In the genomic region with DNA sequence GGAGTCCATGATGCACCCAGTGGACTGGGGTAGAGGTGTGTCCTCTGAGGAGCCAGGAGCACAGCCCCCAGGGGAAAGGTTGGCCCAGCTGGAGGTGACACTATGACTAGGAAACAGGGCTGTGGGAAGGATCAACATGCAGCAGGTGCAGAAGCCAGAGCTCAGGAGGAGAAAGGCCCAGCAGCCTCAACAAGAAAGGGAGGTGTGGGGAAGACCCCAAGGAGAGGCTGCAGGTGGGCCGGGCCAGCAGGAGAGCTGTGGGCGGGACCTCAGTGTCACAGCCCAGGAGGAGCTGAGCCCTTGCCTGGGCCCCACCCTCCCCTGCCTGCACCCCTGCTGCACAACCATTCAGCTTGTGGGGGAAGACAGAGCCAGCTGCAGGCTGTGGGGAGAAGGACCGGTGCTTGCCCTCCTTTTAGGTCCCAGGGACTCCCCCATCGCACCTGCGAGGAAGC, we compare ENCODE assay signal across 12 cellular contexts. TPM values are rescaled to one million over a fixed set of nuclear protein-coding genes. Genes with fewer than 3 reads are reported as not detected.
DNase-seq lines count a peak whose midpoint lies in the region; ATAC-seq lines count a peak whose summit lies in the region.
"Had no signal": no experiment of that assay in that cellular context is flagged by ENCODE, and none has a peak within 500 bp of the region (broad histone marks: within the 10 kb centered on the region; RNA-seq: fewer than 3 reads in every experiment).

No MANE protein-coding gene starts in this region.

- H3K27ac ChIP-seq in naive thymus-derived CD4-positive, alpha-beta T cell (ENCODE audit: low read depth, low read length), result no peak overlapping the region
- H3K27ac ChIP-seq: Peyer's patch, skin epidermis had no signal

- no peaks in the 10 kb centered on the region for H3K36me3 ChIP-seq in naive thymus-derived CD4-positive, alpha-beta T cell (ENCODE audit: control insufficient read depth in 2 of 3, insufficient read depth in 3 of 3, low read length in 3 of 3)
- H3K36me3 ChIP-seq: Peyer's patch had no signal

- intact Hi-C loops in activated CD4-positive, alpha-beta T cell treated with anti-CD3 and anti-CD28 coated beads for 36 hours (cut with DNase I, micrococcal nuclease), result no loop called here
- intact Hi-C loops in activated T-helper 2 cell treated with anti-CD3 and anti-CD28 coated beads, Interferon-gamma antibody, Interleukin-2, Interleukin-4, amounts not matched to agents 10 μg/mL and 5 μg/mL and 100 μg/mL, durations not matched to agents 14 hours and 24 hours and 36 hours (cut with micrococcal nuclease), result no loop called here
- intact Hi-C loops in sciatic nerve (cut with DNase I), result no loop called here
- intact Hi-C loops in naive thymus-derived CD4-positive, alpha-beta T cell (cut with micrococcal nuclease), result loop anchor here in 1 of 2 donors (5.0 kb wide), 1 partner anchor 41 kb away; no protein-coding TSS in a partner anchor

- H3K4me3 Mint-ChIP-seq in activated CD4-positive, alpha-beta T cell treated with anti-CD3 and anti-CD28 coated beads for 36 hours, result no peak overlapping the region
- no peak overlapping the region for H3K4me3 Mint-ChIP-seq in activated T-helper 2 cell treated with anti-CD3 and anti-CD28 coated beads, Interferon-gamma antibody, Interleukin-2, Interleukin-4, amounts not matched to agents 10 μg/mL and 5 μg/mL and 100 μg/mL, durations not matched to agents 14 hours and 24 hours and 36 hours (ENCODE audit: low read depth)
- H3K4me3 Mint-ChIP-seq in naive thymus-derived CD4-positive, alpha-beta T cell, result peak overlapping the region in 1 of 10 donors; percentile 14

- peaks cover 0 to 2% (median 0%) of the 10 kb centered on the region in 3 experiments for H3K9me3 ChIP-seq in naive thymus-derived CD4-positive, alpha-beta T cell (ENCODE audit: control insufficient read depth in 2 of 3, low read length in 3 of 3)
- H3K9me3 ChIP-seq: Peyer's patch had no signal

- ATAC-seq in activated CD4-positive, alpha-beta T cell treated with anti-CD3 and anti-CD28 coated beads for 36 hours, result peak; percentile 26
- ATAC-seq in HG02798 (IDR thresholded peaks at IDR 0.05; ENCODE audit: poor library complexity, unreplicated experiment) (peak; percentile 57), sciatic nerve (no peak)
- peak; percentile 48 for ATAC-seq in stimulated activated naive CD8-positive, alpha-beta T cell treated with anti-CD3 and anti-CD28 coated beads, Interleukin-15, Interleukin-2, amounts not matched to agents 100 U/mL and 50 U/mL, for 24 hours
- ATAC-seq in naive thymus-derived CD4-positive, alpha-beta T cell, result no peak

- H3K27ac Mint-ChIP-seq in activated CD4-positive, alpha-beta T cell treated with anti-CD3 and anti-CD28 coated beads for 36 hours, result no peak overlapping the region
- H3K27ac Mint-ChIP-seq in activated T-helper 2 cell treated with anti-CD3 and anti-CD28 coated beads, Interferon-gamma antibody, Interleukin-2, Interleukin-4, amounts not matched to agents 10 μg/mL and 5 μg/mL and 100 μg/mL, durations not matched to agents 14 hours and 24 hours and 36 hours, result no peak overlapping the region
- peak overlapping the region in 4 of 9 donors; percentile 12 to 66 (median 62) for H3K27ac Mint-ChIP-seq in naive thymus-derived CD4-positive, alpha-beta T cell

- H3K27me3 Mint-ChIP-seq in activated CD4-positive, alpha-beta T cell treated with anti-CD3 and anti-CD28 coated beads for 36 hours, result no peaks in the 10 kb centered on the region
- peaks cover 6% of the 10 kb centered on the region for H3K27me3 Mint-ChIP-seq in activated T-helper 2 cell treated with anti-CD3 and anti-CD28 coated beads, Interferon-gamma antibody, Interleukin-2, Interleukin-4, amounts not matched to agents 10 μg/mL and 5 μg/mL and 100 μg/mL, durations not matched to agents 14 hours and 24 hours and 36 hours (ENCODE audit: low read depth)
- peaks cover 0 to 8% (median 0%) of the 10 kb centered on the region in 5 donors for H3K27me3 Mint-ChIP-seq in naive thymus-derived CD4-positive, alpha-beta T cell

- peaks cover 0 to 33% of the 10 kb centered on the region in 2 donors for H3K4me1 ChIP-seq in naive thymus-derived CD4-positive, alpha-beta T cell (ENCODE audit: control insufficient read depth in 2 of 2, insufficient read depth in 2 of 2, low read length in 2 of 2)
- H3K4me1 ChIP-seq: Peyer's patch had no signal

- no peak for DNase-seq in activated CD4-positive, alpha-beta T cell treated with anti-CD3 and anti-CD28 coated beads for 36 hours
- no peak for DNase-seq in activated CD4-positive, alpha-beta T cell treated with anti-CD3 and anti-CD28 coated beads, Interleukin-2, amount 50 U/mL, for 1 hour
- peak; percentile 7 for DNase-seq in activated T-helper 2 cell treated with anti-CD3 and anti-CD28 coated beads, Interferon-gamma antibody, Interleukin-2, Interleukin-4, amounts not matched to agents 10 μg/mL and 5 μg/mL and 100 μg/mL, durations not matched to agents 14 hours and 24 hours and 36 hours (ENCODE audit: low spot score)
- no peak for DNase-seq in stimulated activated naive CD8-positive, alpha-beta T cell treated with anti-CD3 and anti-CD28 coated beads, Interleukin-15, Interleukin-2, amounts not matched to agents 100 U/mL and 50 U/mL, for 24 hours
- DNase-seq in sciatic nerve (ENCODE audit: low spot score) (no peak), middle frontal gyrus (ENCODE audit: extremely low spot score, low spot score) (no peak)
- no peak for DNase-seq in naive thymus-derived CD4-positive, alpha-beta T cell
- DNase-seq: activated CD4-positive, CD25-positive, alpha-beta regulatory T cell treated with anti-CD3 and anti-CD28 coated beads, Interleukin-2, amount 50 U/mL, for 72 hours; stimulated activated naive CD4-positive, alpha-beta T cell had no signal

- peaks cover 34% of the 10 kb centered on the region for H3K4me1 Mint-ChIP-seq in activated CD4-positive, alpha-beta T cell treated with anti-CD3 and anti-CD28 coated beads for 36 hours
- H3K4me1 Mint-ChIP-seq in activated T-helper 2 cell treated with anti-CD3 and anti-CD28 coated beads, Interferon-gamma antibody, Interleukin-2, Interleukin-4, amounts not matched to agents 10 μg/mL and 5 μg/mL and 100 μg/mL, durations not matched to agents 14 hours and 24 hours and 36 hours (ENCODE audit: low read depth), result peaks cover 21% of the 10 kb centered on the region
- peaks cover 16 to 62% (median 46%) of the 10 kb centered on the region in 7 donors for H3K4me1 Mint-ChIP-seq in naive thymus-derived CD4-positive, alpha-beta T cell

- no peak overlapping the region for H3K4me3 ChIP-seq in naive thymus-derived CD4-positive, alpha-beta T cell (ENCODE audit: low read length)
- H3K4me3 ChIP-seq: Peyer's patch, skin epidermis had no signal

- no peaks in the 10 kb centered on the region for H3K9me3 Mint-ChIP-seq in activated CD4-positive, alpha-beta T cell treated with anti-CD3 and anti-CD28 coated beads for 36 hours (ENCODE audit: low read depth)
- H3K9me3 Mint-ChIP-seq in activated T-helper 2 cell treated with anti-CD3 and anti-CD28 coated beads, Interferon-gamma antibody, Interleukin-2, Interleukin-4, amounts not matched to agents 10 μg/mL and 5 μg/mL and 100 μg/mL, durations not matched to agents 14 hours and 24 hours and 36 hours, result peaks cover 2% of the 10 kb centered on the region
- H3K9me3 Mint-ChIP-seq in naive thymus-derived CD4-positive, alpha-beta T cell, result peaks cover 0 to 3% (median 0%) of the 10 kb centered on the region in 11 donors

- H3K27me3 ChIP-seq in naive thymus-derived CD4-positive, alpha-beta T cell (ENCODE audit: control insufficient read depth in 2 of 2, insufficient read depth in 2 of 2, low read length in 2 of 2), result no peaks in the 10 kb centered on the region
- H3K27me3 ChIP-seq: Peyer's patch had no signal

- POLR2A ChIA-PET in activated CD4-positive, alpha-beta T cell treated with anti-CD3 and anti-CD28 coated beads for 36 hours (lab: Charles Lee), result no interaction called here
- POLR2A ChIA-PET in naive thymus-derived CD4-positive, alpha-beta T cell (lab: Charles Lee), result interaction anchor here (0.6 to 1.4 kb wide), 6 partner anchors 18 to 174 kb away, joined by 3 to 7 read pairs (median 4); partner anchors contain the start of gene KLF13

- CTCF ChIA-PET in activated CD4-positive, alpha-beta T cell treated with anti-CD3 and anti-CD28 coated beads for 36 hours (lab: Charles Lee), result interaction anchor here (0.5 to 1.7 kb wide), 4 partner anchors 12 to 233 kb away, joined by 3 to 4 read pairs (median 3); no protein-coding TSS in a partner anchor
- CTCF ChIA-PET in naive thymus-derived CD4-positive, alpha-beta T cell (lab: Charles Lee), result interaction anchor here (0.9 to 1.3 kb wide), 2 partner anchors 102 to 181 kb away, joined by 3 to 6 read pairs; no protein-coding TSS in a partner anchor

- H3K36me3 Mint-ChIP-seq in activated CD4-positive, alpha-beta T cell treated with anti-CD3 and anti-CD28 coated beads for 36 hours (ENCODE audit: low read depth), result no peaks in the 10 kb centered on the region
- no peaks in the 10 kb centered on the region for H3K36me3 Mint-ChIP-seq in activated T-helper 2 cell treated with anti-CD3 and anti-CD28 coated beads, Interferon-gamma antibody, Interleukin-2, Interleukin-4, amounts not matched to agents 10 μg/mL and 5 μg/mL and 100 μg/mL, durations not matched to agents 14 hours and 24 hours and 36 hours (ENCODE audit: low read depth)
- H3K36me3 Mint-ChIP-seq in naive thymus-derived CD4-positive, alpha-beta T cell, result peaks cover 0 to 4% (median 0%) of the 10 kb centered on the region in 5 donors

RNA-seq across cellular contexts. Expression of gene KLF13, which starts 18.4 kb away (rescaled TPM):
- 100 to 1,000 TPM; 147 to 212 TPM for total RNA-seq in activated CD4-positive, alpha-beta T cell treated with anti-CD3 and anti-CD28 coated beads for 36 hours
- total RNA-seq in activated T-helper 2 cell treated with anti-CD3 and anti-CD28 coated beads, Interferon-gamma antibody, Interleukin-2, Interleukin-4, amounts not matched to agents 10 μg/mL and 5 μg/mL and 100 μg/mL, durations not matched to agents 14 hours and 24 hours and 36 hours, result 127 and 132 TPM in 2 replicates
- 85.9 TPM for total RNA-seq in sciatic nerve
- 100 to 1,000 TPM; 175 to 256 (median 199) TPM for total RNA-seq in naive thymus-derived CD4-positive, alpha-beta T cell
- polyA plus RNA-seq in naive thymus-derived CD4-positive, alpha-beta T cell, result 10 to 100 TPM; 42.4 to 53.7 TPM

Comparison
In these comparisons a context has a peak if more than half of its experiments do, and no peak if none do; other contexts are left out.
1. ATAC-seq: peak in activated CD4-positive, alpha-beta T cell treated with anti-CD3 and anti-CD28 coated beads for 36 hours (single experiment), HG02798 (single experiment) and stimulated activated naive CD8-positive, alpha-beta T cell treated with anti-CD3 and anti-CD28 coated beads, Interleukin-15, Interleukin-2, amounts not matched to agents 100 U/mL and 50 U/mL, for 24 hours (single experiment); none in sciatic nerve (single experiment) and naive thymus-derived CD4-positive, alpha-beta T cell (single experiment).